ENCODE assay signal across 29 cellular contexts in the genomic region with DNA sequence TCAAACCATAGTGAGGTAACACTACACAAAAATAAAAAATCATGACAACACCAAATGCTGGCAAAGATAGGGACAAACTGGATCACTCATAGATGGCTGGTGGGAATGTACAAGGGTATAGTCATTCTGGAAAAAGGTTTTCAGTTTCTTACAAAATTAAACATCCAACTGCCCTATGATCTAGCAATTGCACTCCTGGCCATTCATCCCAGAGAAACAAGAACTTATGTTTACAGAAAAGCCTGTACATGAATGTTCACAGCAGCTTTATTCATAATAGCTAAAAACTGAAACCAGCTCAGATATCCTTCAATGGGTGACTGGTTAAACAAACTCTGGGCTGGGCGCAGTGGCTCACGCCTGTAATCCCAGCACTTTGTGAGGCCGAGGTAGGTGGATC. TPM values are rescaled to one million over a fixed set of nuclear protein-coding genes. Genes with fewer than 3 reads are reported as not detected.
"Had no signal": no experiment of that assay in that cellular context is flagged by ENCODE, and none has a peak within 500 bp of the region (broad histone marks: within the 10 kb centered on the region; RNA-seq: fewer than 3 reads in every experiment).

No MANE protein-coding gene starts in this region.

- H3K4me1 ChIP-seq: heart left ventricle, psoas muscle, spleen, testis, tibial nerve, upper lobe of right lung, vagina had no signal

- H3K9me3 ChIP-seq: esophagus squamous epithelium, neutrophil, psoas muscle, testis, tibial nerve, upper lobe of right lung, vagina had no signal

- ATAC-seq: effector memory CD8-positive, alpha-beta T cell; heart left ventricle; naive thymus-derived CD4-positive, alpha-beta T cell; sciatic nerve; stimulated activated naive B cell treated with anti-CD40 and anti-IgM and Interleukin-4, amounts not matched to agents 10 μg/mL and 1 μg/mL and 100 μg/mL, for 72 hours; stimulated activated naive CD8-positive, alpha-beta T cell treated with anti-CD3 and anti-CD28 coated beads, Interleukin-15, amount 100 ng/mL, for 72 hours; upper lobe of right lung had no signal

- H3K27me3 Mint-ChIP-seq: dendritic cell treated with granulocyte-macrophage colony-stimulating factor and Interleukin-4, amounts not matched to agents 40 ng/mL and 50 ng/mL, for 4 days; effector memory CD8-positive, alpha-beta T cell; stimulated activated naive CD8-positive, alpha-beta T cell treated with anti-CD3 and anti-CD28 coated beads, Interleukin-15, amount 100 ng/mL, for 72 hours had no signal

- H3K27ac ChIP-seq: heart left ventricle, neutrophil, psoas muscle, spleen, testis, tibial nerve, upper lobe of right lung, vagina had no signal

- H3K4me3 Mint-ChIP-seq: dendritic cell treated with granulocyte-macrophage colony-stimulating factor and Interleukin-4, amounts not matched to agents 40 ng/mL and 50 ng/mL, for 4 days; effector memory CD8-positive, alpha-beta T cell; naive thymus-derived CD4-positive, alpha-beta T cell; nephron progenitor cell; stimulated activated naive B cell treated with anti-CD40 and anti-IgM and Interleukin-4, amounts not matched to agents 10 μg/mL and 1 μg/mL and 100 μg/mL, for 72 hours; stimulated activated naive CD8-positive, alpha-beta T cell treated with anti-CD3 and anti-CD28 coated beads, Interleukin-15, amount 100 ng/mL, for 72 hours had no signal

- H3K9me3 Mint-ChIP-seq: dendritic cell treated with granulocyte-macrophage colony-stimulating factor and Interleukin-4, amounts not matched to agents 40 ng/mL and 50 ng/mL, for 4 days; effector memory CD8-positive, alpha-beta T cell had no signal

- DNase-seq: effector memory CD8-positive, alpha-beta T cell; esophagus squamous epithelium; heart left ventricle; hippocampal formation; naive thymus-derived CD4-positive, alpha-beta T cell; nephron progenitor cell; psoas muscle; retina; stimulated activated CD4-positive, alpha-beta T cell treated with anti-CD3 and anti-CD28 coated beads, Interleukin-2, amount 100 ng/mL, for 24 hours; stimulated activated CD4-positive, alpha-beta T cell treated with anti-CD3 and anti-CD28 coated beads, Interleukin-4, amount 100 ng/mL, for 4 hours; stimulated activated naive B cell treated with anti-CD40 and anti-IgM and Interleukin-4, amounts not matched to agents 10 μg/mL and 1 μg/mL and 100 μg/mL, for 72 hours; stimulated activated naive CD8-positive, alpha-beta T cell treated with anti-CD3 and anti-CD28 coated beads, Interleukin-15, amount 100 ng/mL, for 72 hours; testis; upper lobe of right lung had no signal

- H3K36me3 ChIP-seq: esophagus squamous epithelium, heart left ventricle, neutrophil, spleen, tibial nerve, upper lobe of right lung, vagina had no signal

- H3K27me3 ChIP-seq: esophagus squamous epithelium, neutrophil, testis, tibial nerve, upper lobe of right lung, vagina had no signal

- H3K4me1 Mint-ChIP-seq: naive thymus-derived CD4-positive, alpha-beta T cell; stimulated activated naive B cell treated with anti-CD40 and anti-IgM and Interleukin-4, amounts not matched to agents 10 μg/mL and 1 μg/mL and 100 μg/mL, for 72 hours; stimulated activated naive CD8-positive, alpha-beta T cell treated with anti-CD3 and anti-CD28 coated beads, Interleukin-15, amount 100 ng/mL, for 72 hours had no signal

- H3K4me3 ChIP-seq: esophagus squamous epithelium, heart left ventricle, psoas muscle, spleen, testis, tibial nerve, upper lobe of right lung, vagina had no signal

- H3K27ac Mint-ChIP-seq: dendritic cell treated with granulocyte-macrophage colony-stimulating factor and Interleukin-4, amounts not matched to agents 40 ng/mL and 50 ng/mL, for 4 days; effector memory CD8-positive, alpha-beta T cell; naive thymus-derived CD4-positive, alpha-beta T cell; nephron progenitor cell; stimulated activated naive B cell treated with anti-CD40 and anti-IgM and Interleukin-4, amounts not matched to agents 10 μg/mL and 1 μg/mL and 100 μg/mL, for 72 hours had no signal

RNA-seq across cellular contexts. Expression of gene NYX, which starts 43.3 kb away (rescaled TPM):
- total RNA-seq: esophagus squamous epithelium; frontal cortex; glomerular endothelial cell; heart left ventricle; kidney epithelial cell; liver; lung microvascular endothelial cell; mesenteric fat pad; naive thymus-derived CD4-positive, alpha-beta T cell; osteoblast; psoas muscle; sciatic nerve; skeletal muscle tissue; subcutaneous adipose tissue; tibial nerve; upper lobe of right lung; vagina had no signal
- polyA plus RNA-seq: heart left ventricle; liver; naive thymus-derived CD4-positive, alpha-beta T cell; psoas muscle had no signal
